In genomic region chr7:125057974-125058373, GRCh38 we compare ENCODE assay signal across 2 cellular contexts.
TF ChIP-seq lines count a peak whose summit lies in the region.

No MANE protein-coding gene starts in this region.

TF ChIP-seq in GM23338, 12 proteins besides CTCF, POLR2A, EP300 and RAD21 (continued from another document):
- TF ChIP-seq ETS1 (IDR thresholded peaks at IDR 0.05) (no peak), POLR2AphosphoS5 (IDR thresholded peaks at IDR 0.05; ENCODE audit: low read depth) (no peak), ZNF114 (CRISPR knock-in tag; IDR thresholded peaks at IDR 0.05) (no peak), ZNF462 (CRISPR knock-in tag; IDR thresholded peaks at IDR 0.05) (no peak), REST (IDR thresholded peaks at IDR 0.05; ENCODE audit: unreplicated experiment) (no peak)

TF ChIP-seq in K562, 482 proteins besides CTCF, POLR2A, EP300 and RAD21 (continued from another document):
- no peak for TF ChIP-seq ATF3 (IDR thresholded peaks at IDR 0.05)
- no peak for TF ChIP-seq ATF3 (CRISPR knock-in tag; conservative IDR thresholded peaks at IDR 0.05)
